Comparison of ENCODE assay signal across 9 cellular contexts in genomic region chr6:108947114-108947854, GRCh38.
A peak's percentile ranks its signal among the peaks of the same experiment; 100 is the strongest.
DNase-seq lines count a peak whose midpoint lies in the region; ATAC-seq and TF ChIP-seq lines count a peak whose summit lies in the region.
"Had no signal": no experiment of that assay in that cellular context is flagged by ENCODE, and none has a peak within 500 bp of the region (broad histone marks: within the 10 kb centered on the region; RNA-seq: fewer than 3 reads in every experiment).

No MANE protein-coding gene starts in this region.

- WGBS in SK-N-SH (ENCODE audit: low lambda C conversion rate): 63% methylated on average over 5 of the region's 5 CpGs
- WGBS in heart left ventricle, 4 donors: 22 to 30% (median 26%) methylated on average over 5 of the region's 5 CpGs
- 44 to 64% (median 56%) methylated on average over 5 of the region's 5 CpGs for WGBS in spleen, 5 donors

- CTCF ChIA-PET in SK-N-SH (lab: Yijun Ruan, JAX): interaction anchor here (0.7 to 2.4 kb wide), 5 partner anchors 9 to 405 kb away, joined by 3 to 6 read pairs (median 3); no protein-coding TSS in a partner anchor
- CTCF ChIA-PET in activated CD4-positive, alpha-beta T cell treated with anti-CD3 and anti-CD28 coated beads, Interleukin-2, amount 10 ng/mL, durations not matched to agents 7 days and 5 days (lab: Charles Lee): interaction anchor here (0.6 to 1.0 kb wide), 2 partner anchors 18 to 61 kb away, joined by 3 read pairs; no protein-coding TSS in a partner anchor

- intact Hi-C loops in heart left ventricle (cut with DNase I): loop anchor here in 9 of 10 donors (2.0 to 10.0 kb wide), 11 partner anchors 24 to 390 kb away; no protein-coding TSS in a partner anchor
- intact Hi-C loops in spleen (cut with DNase I; ENCODE audit: low total_unique reads): no loop called here
- intact Hi-C loops in CD14-positive monocyte (cut with micrococcal nuclease): no loop called here

- H3K79me2 ChIP-seq in SK-N-SH (ENCODE audit: insufficient read depth): no peaks in the 10 kb centered on the region

- no peak overlapping the region for H3K9ac ChIP-seq in SK-N-SH

- H3K27ac ChIP-seq in SK-N-SH (ENCODE audit: low read depth in 2 of 2, low read length in 1 of 2): peak overlapping the region in 1 of 2 experiments; percentile 100; a peak in 2 of 4 replicates
- peak overlapping the region; percentile 83 to 97 (median 94) for H3K27ac ChIP-seq in heart left ventricle
- H3K27ac ChIP-seq in spleen: peak overlapping the region in 7 of 8 donors; percentile 45 to 85 (median 81)

- H3K27ac Mint-ChIP-seq in activated CD4-positive, alpha-beta T cell treated with anti-CD3 and anti-CD28 coated beads, Interleukin-2, amount 10 ng/mL, durations not matched to agents 7 days and 5 days: no peak overlapping the region
- H3K27ac Mint-ChIP-seq in CD14-positive monocyte: peak overlapping the region in 2 of 7 donors; percentile 25 to 36
- H3K27ac Mint-ChIP-seq: endodermal cell had no signal

- DNase-seq in HFF-Myc (ENCODE audit: extremely low read depth, low read depth) (peak; percentile 57), SK-N-SH (peak; percentile 75), heart left ventricle (peak in 1 of 5 donors; percentile 43), spleen (no peak), CD14-positive monocyte (ENCODE audit: low spot score) (no peak)
- DNase-seq in NK-92 treated with Interleukin-12 subunit alpha and Interleukin-12 subunit beta, amount 100 ng/mL, for 24 hours (lab: John Stamatoyannopoulos, UW): no peak
- no peak for DNase-seq in activated CD4-positive, alpha-beta T cell treated with anti-CD3 and anti-CD28 coated beads, Interleukin-2, amount 10 ng/mL, durations not matched to agents 7 days and 5 days
- DNase-seq: endodermal cell had no signal

- H3K27me3 Mint-ChIP-seq in activated CD4-positive, alpha-beta T cell treated with anti-CD3 and anti-CD28 coated beads, Interleukin-2, amount 10 ng/mL, durations not matched to agents 7 days and 5 days: no peaks in the 10 kb centered on the region
- H3K27me3 Mint-ChIP-seq in CD14-positive monocyte (ENCODE audit: low read depth in 3 of 3): peaks cover 0 to 2% (median 0%) of the 10 kb centered on the region in 3 donors

- H3F3A ChIP-seq in SK-N-SH (replicated peaks; ENCODE audit: insufficient read depth): no peaks in the 10 kb centered on the region

- no peak overlapping the region for H2AFZ ChIP-seq in SK-N-SH (ENCODE audit: low read depth)

- no peak; the same call in 1 of the 2 replicates for TF ChIP-seq RAD21 in SK-N-SH (IDR thresholded peaks at IDR 0.05; ENCODE audit: low read length)

- no peak overlapping the region for H3K4me3 Mint-ChIP-seq in activated CD4-positive, alpha-beta T cell treated with anti-CD3 and anti-CD28 coated beads, Interleukin-2, amount 10 ng/mL, durations not matched to agents 7 days and 5 days
- no peak overlapping the region for H3K4me3 Mint-ChIP-seq in CD14-positive monocyte
- H3K4me3 Mint-ChIP-seq: endodermal cell had no signal

- H3K9me3 Mint-ChIP-seq in activated CD4-positive, alpha-beta T cell treated with anti-CD3 and anti-CD28 coated beads, Interleukin-2, amount 10 ng/mL, durations not matched to agents 7 days and 5 days: no peaks in the 10 kb centered on the region
- H3K9me3 Mint-ChIP-seq in CD14-positive monocyte: no peaks in the 10 kb centered on the region
- H3K9me3 Mint-ChIP-seq: endodermal cell had no signal

- H3K4me1 ChIP-seq in SK-N-SH (ENCODE audit: control insufficient read depth in 1 of 2, insufficient read depth in 2 of 2, low read depth in 1 of 2, low read length in 1 of 2): peaks cover 5 to 55% of the 10 kb centered on the region in 2 experiments; a peak in 3 of 4 replicates
- H3K4me1 ChIP-seq in heart left ventricle: peaks cover 12 to 73% (median 65%) of the 10 kb centered on the region in 12 donors
- H3K4me1 ChIP-seq in spleen: peaks cover 36 to 82% (median 66%) of the 10 kb centered on the region in 6 donors

- H3K4me1 Mint-ChIP-seq in activated CD4-positive, alpha-beta T cell treated with anti-CD3 and anti-CD28 coated beads, Interleukin-2, amount 10 ng/mL, durations not matched to agents 7 days and 5 days: peaks cover 41% of the 10 kb centered on the region
- H3K4me1 Mint-ChIP-seq in CD14-positive monocyte: peaks cover 40% of the 10 kb centered on the region

- TF ChIP-seq CTCF in HFF-Myc (IDR thresholded peaks at IDR 0.05; ENCODE audit: low read depth, low read length, missing control alignments) (no peak), SK-N-SH (IDR thresholded peaks at IDR 0.05) (no peak), heart left ventricle (IDR thresholded peaks at IDR 0.05) (peak in 1 of 12 donors; percentile 9), spleen (IDR thresholded peaks at IDR 0.05 in 8 of 11, conservative IDR thresholded peaks at IDR 0.05 in 3 of 11) (no peak), CD14-positive monocyte (IDR thresholded peaks at IDR 0.05) (no peak)

- H3K4me3 ChIP-seq in HFF-Myc (replicated peaks; ENCODE audit: low read depth, low read length) (no peak overlapping the region), SK-N-SH (ENCODE audit: low read depth in 2 of 2, low read length in 1 of 2) (no peak overlapping the region), heart left ventricle (no peak overlapping the region), spleen (no peak overlapping the region)

- no peaks in the 10 kb centered on the region for H3K27me3 ChIP-seq in SK-N-SH (ENCODE audit: insufficient read depth)
- no peaks in the 10 kb centered on the region for H3K27me3 ChIP-seq in heart left ventricle
- no peaks in the 10 kb centered on the region for H3K27me3 ChIP-seq in spleen (replicated peaks in 1 of 7)

- POLR2A ChIA-PET in SK-N-SH (lab: Yijun Ruan, JAX): interaction anchor here (0.9 to 1.2 kb wide), 2 partner anchors 147 to 148 kb away, joined by 3 to 6 read pairs; partner anchors contain the start of gene SESN1
- POLR2A ChIA-PET in activated CD4-positive, alpha-beta T cell treated with anti-CD3 and anti-CD28 coated beads, Interleukin-2, amount 10 ng/mL, durations not matched to agents 7 days and 5 days (lab: Charles Lee): no interaction called here

- ATAC-seq in heart left ventricle (peak in 3 of 4 donors; percentile 35 to 55 (median 48)), HG02610 (IDR thresholded peaks at IDR 0.05; ENCODE audit: unreplicated experiment) (no peak)

- TF ChIP-seq POLR2A in heart left ventricle (IDR thresholded peaks at IDR 0.05): peak in 1 of 2 donors; percentile 37
- no peak for TF ChIP-seq POLR2A in spleen (IDR thresholded peaks at IDR 0.05)

- H3K4me2 ChIP-seq in SK-N-SH: no peak overlapping the region

- H3K36me3 ChIP-seq in SK-N-SH (replicated peaks in 1 of 2; ENCODE audit: control insufficient read depth in 1 of 2, insufficient read depth in 2 of 2, low read length in 1 of 2) (no peaks in the 10 kb centered on the region), heart left ventricle (no peaks in the 10 kb centered on the region), spleen (no peaks in the 10 kb centered on the region)

- H3K9me2 ChIP-seq in SK-N-SH: no peaks in the 10 kb centered on the region

- H3K36me3 Mint-ChIP-seq in activated CD4-positive, alpha-beta T cell treated with anti-CD3 and anti-CD28 coated beads, Interleukin-2, amount 10 ng/mL, durations not matched to agents 7 days and 5 days (ENCODE audit: low read depth): peaks cover 9% of the 10 kb centered on the region
- no peaks in the 10 kb centered on the region for H3K36me3 Mint-ChIP-seq in CD14-positive monocyte

- peak in 1 of 2 experiments; percentile 95; a peak in 2 of 4 replicates for TF ChIP-seq EP300 in SK-N-SH (IDR thresholded peaks at IDR 0.05; ENCODE audit: borderline replicate concordance in 1 of 2, low read depth in 1 of 2, low read length in 1 of 2)

- H3K9me3 ChIP-seq in SK-N-SH: no peaks in the 10 kb centered on the region
- H3K9me3 ChIP-seq in heart left ventricle: no peaks in the 10 kb centered on the region
- no peaks in the 10 kb centered on the region for H3K9me3 ChIP-seq in spleen

- H4K20me1 ChIP-seq in SK-N-SH (ENCODE audit: insufficient read depth): no peaks in the 10 kb centered on the region

TF ChIP-seq in SK-N-SH, 30 proteins besides CTCF, POLR2A, EP300 and RAD21:
- TF ChIP-seq PBX3 (IDR thresholded peaks at IDR 0.05) (no peak), RCOR1 (IDR thresholded peaks at IDR 0.05; ENCODE audit: low read length) (peak; percentile 38; the same call in 1 of the 2 replicates), RFX5 (IDR thresholded peaks at IDR 0.05; ENCODE audit: low read length) (peak; percentile 97), CHD2 (IDR thresholded peaks at IDR 0.05; ENCODE audit: low read length, partially characterized antibody) (peak; percentile 39), GATA2 (CRISPR knock-in tag; IDR thresholded peaks at IDR 0.05) (0 out of 2 replicates have a peak, but pooled peaks have one; percentile 34), MXI1 (IDR thresholded peaks at IDR 0.05; ENCODE audit: low read depth, low read length) (peak; percentile 47; the same call in 1 of the 2 replicates), NRF1 (IDR thresholded peaks at IDR 0.05; ENCODE audit: low read depth, low read length) (no peak), JUND (IDR thresholded peaks at IDR 0.05) (no peak), GABPA (IDR thresholded peaks at IDR 0.05; ENCODE audit: low read depth) (no peak), NFIC (IDR thresholded peaks at IDR 0.05; ENCODE audit: borderline replicate concordance) (no peak)

Comparison
In these comparisons a context has a peak if more than half of its experiments do, and no peak if none do; other contexts are left out.
1. DNase-seq: peak in HFF-Myc (single experiment) and SK-N-SH (single experiment); none in spleen (single experiment), NK-92 treated with Interleukin-12 subunit alpha and Interleukin-12 subunit beta, amount 100 ng/mL, for 24 hours (single experiment), activated CD4-positive, alpha-beta T cell treated with anti-CD3 and anti-CD28 coated beads, Interleukin-2, amount 10 ng/mL, durations not matched to agents 7 days and 5 days (single experiment) and CD14-positive monocyte (single experiment).
2. intact Hi-C loops: an anchor here in heart left ventricle (2.0 to 10.0 kb wide); none called in spleen and CD14-positive monocyte.